In the genomic region with DNA sequence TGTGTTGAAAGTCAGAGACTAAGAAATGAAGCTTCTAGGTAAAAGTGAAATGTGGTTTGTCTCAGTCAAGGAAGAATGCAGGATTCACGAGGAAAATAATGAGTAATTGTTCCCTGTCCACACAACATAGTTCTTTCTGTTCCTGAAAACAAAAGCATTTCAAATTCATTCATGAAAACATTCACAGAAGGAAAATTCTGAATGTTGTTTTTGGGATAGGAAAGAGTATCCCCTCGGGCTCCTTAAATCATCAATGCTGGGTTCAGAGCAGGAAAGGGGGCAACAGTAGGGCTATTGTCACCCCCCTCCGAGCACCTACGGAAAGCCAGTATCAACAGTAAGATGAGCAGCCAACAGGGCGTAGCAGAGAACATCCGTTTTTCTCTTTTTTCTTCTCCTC, we compare ENCODE assay signal across 16 cellular contexts.
"Had no signal": no experiment of that assay in that cellular context is flagged by ENCODE, and none has a peak within 500 bp of the region (broad histone marks: within the 10 kb centered on the region; RNA-seq: fewer than 3 reads in every experiment).

No MANE protein-coding gene starts in this region.

- H3K27ac ChIP-seq: dorsolateral prefrontal cortex, gastrocnemius medialis, left lung, lower lobe of right lung, tibial artery, upper lobe of right lung had no signal

- H3K4me2 ChIP-seq: smooth muscle cell had no signal

- H3K4me3 ChIP-seq: gastrocnemius medialis, left lung, lower lobe of right lung, mucosa of descending colon, smooth muscle cell, tibial artery, upper lobe of right lung had no signal

- H3K9me3 ChIP-seq: gastrocnemius medialis, left lung, lower lobe of right lung, tibial artery, upper lobe of right lung had no signal

- H3K27me3 ChIP-seq: gastrocnemius medialis, left lung, tibial artery, upper lobe of right lung had no signal

- H3K4me1 ChIP-seq: gastrocnemius medialis, left lung, lower lobe of right lung, tibial artery, upper lobe of right lung had no signal

- ATAC-seq: gastrocnemius medialis; left lung; lower lobe of right lung; mucosa of descending colon; naive thymus-derived CD8-positive, alpha-beta T cell; right cardiac atrium; stimulated activated naive CD8-positive, alpha-beta T cell treated with anti-CD3 and anti-CD28 coated beads, Interleukin-15, Interleukin-2, amounts not matched to agents 100 U/mL and 50 U/mL, for 24 hours; upper lobe of right lung had no signal

- H3K36me3 ChIP-seq: gastrocnemius medialis, left lung, lower lobe of right lung, tibial artery, upper lobe of right lung had no signal

- DNase-seq: cortex of kidney; dorsolateral prefrontal cortex; effector CD8-positive, alpha-beta T cell; gastrocnemius medialis; glutamatergic neuron; left lung; lower lobe of right lung; mesendoderm; mucosa of descending colon; naive thymus-derived CD8-positive, alpha-beta T cell; right cardiac atrium; stimulated activated CD4-positive, alpha-beta T cell treated with anti-CD3 and anti-CD28 coated beads, Interleukin-2, amount 100 ng/mL, for 48 hours; stimulated activated naive CD8-positive, alpha-beta T cell treated with anti-CD3 and anti-CD28 coated beads, Interleukin-15, Interleukin-2, amounts not matched to agents 100 U/mL and 50 U/mL, for 24 hours; tibial artery; upper lobe of right lung had no signal
